Comparison of ENCODE assay signal across 19 cellular contexts in genomic region chr13:110681868-110682550, GRCh38. TPM values are rescaled to one million over a fixed set of nuclear protein-coding genes. Genes with fewer than 3 reads are reported as not detected.
DNase-seq lines count a peak whose midpoint lies in the region; TF ChIP-seq lines count a peak whose summit lies in the region.
"Had no signal": no experiment of that assay in that cellular context is flagged by ENCODE, and none has a peak within 500 bp of the region (broad histone marks: within the 10 kb centered on the region; RNA-seq: fewer than 3 reads in every experiment).

No MANE protein-coding gene starts in this region.

- no peak overlapping the region for H3K4me2 ChIP-seq in mesenchymal stem cell (ENCODE audit: low read length, poor library complexity, severe bottlenecking)
- H3K4me2 ChIP-seq: A549, BLaER1 had no signal

- TF ChIP-seq CTCF in spleen (IDR thresholded peaks at IDR 0.05 in 8 of 11, conservative IDR thresholded peaks at IDR 0.05 in 3 of 11): no peak
- no peak for TF ChIP-seq CTCF in prostate gland (IDR thresholded peaks at IDR 0.05)

- peak overlapping the region; percentile 2 for H3K27ac Mint-ChIP-seq in activated naive CD8-positive, alpha-beta T cell
- no peak overlapping the region for H3K27ac Mint-ChIP-seq in activated naive CD8-positive, alpha-beta T cell treated with anti-CD3 and anti-CD28 coated beads for 36 hours
- H3K27ac Mint-ChIP-seq: CD8-positive, alpha-beta T cell had no signal

- H3K79me1 ChIP-seq in mesenchymal stem cell (replicated peaks; ENCODE audit: low read length, poor library complexity, severe bottlenecking): peaks cover 27% of the 10 kb centered on the region

- H3K4me3 Mint-ChIP-seq in activated naive CD8-positive, alpha-beta T cell: no peak overlapping the region
- no peak overlapping the region for H3K4me3 Mint-ChIP-seq in activated naive CD8-positive, alpha-beta T cell treated with anti-CD3 and anti-CD28 coated beads for 36 hours
- H3K4me3 Mint-ChIP-seq: CD14-positive monocyte; CD8-positive, alpha-beta T cell had no signal

- no peak overlapping the region for H3K14ac ChIP-seq in mesenchymal stem cell (ENCODE audit: low read length in 2 of 2)

- H3K4me1 ChIP-seq in mesenchymal stem cell (ENCODE audit: control insufficient read depth, insufficient read depth, low read depth, low read length): peaks cover 13% of the 10 kb centered on the region
- peaks cover 0 to 24% (median 0%) of the 10 kb centered on the region in 6 donors for H3K4me1 ChIP-seq in spleen
- no peaks in the 10 kb centered on the region for H3K4me1 ChIP-seq in prostate gland (replicated peaks)
- H3K4me1 ChIP-seq: A549, HAP-1 had no signal

- H3K23ac ChIP-seq in mesenchymal stem cell (ENCODE audit: low read length in 2 of 2): no peak overlapping the region

- H2AFZ ChIP-seq in mesenchymal stem cell (ENCODE audit: low read depth, low read length): no peak overlapping the region
- H2AFZ ChIP-seq: GM23248 had no signal

- H3K27me3 ChIP-seq in mesenchymal stem cell (ENCODE audit: control insufficient read depth in 1 of 2, insufficient read depth in 1 of 2, low read length in 2 of 2) (no peaks in the 10 kb centered on the region), spleen (replicated peaks in 1 of 7) (no peaks in the 10 kb centered on the region), prostate gland (replicated peaks; ENCODE audit: insufficient read depth) (no peaks in the 10 kb centered on the region)
- H3K27me3 ChIP-seq: BLaER1 had no signal

- no peak overlapping the region for H2AK5ac ChIP-seq in mesenchymal stem cell (ENCODE audit: low read length, severe bottlenecking)

- no peaks in the 10 kb centered on the region for H3K9me3 Mint-ChIP-seq in activated naive CD8-positive, alpha-beta T cell (ENCODE audit: low read depth)
- H3K9me3 Mint-ChIP-seq in activated naive CD8-positive, alpha-beta T cell treated with anti-CD3 and anti-CD28 coated beads for 36 hours: no peaks in the 10 kb centered on the region
- H3K9me3 Mint-ChIP-seq: CD14-positive monocyte; CD8-positive, alpha-beta T cell had no signal

- peak overlapping the region; percentile 18 for H4K91ac ChIP-seq in mesenchymal stem cell (ENCODE audit: low read length)

- no peak overlapping the region for H2BK120ac ChIP-seq in mesenchymal stem cell (ENCODE audit: low read depth, low read length)

- no peak overlapping the region for H2BK5ac ChIP-seq in mesenchymal stem cell (ENCODE audit: low read depth, low read length, poor library complexity, severe bottlenecking)

- H3K27ac ChIP-seq in mesenchymal stem cell (ENCODE audit: low read length, poor library complexity, severe bottlenecking) (no peak overlapping the region), spleen (no peak overlapping the region), prostate gland (no peak overlapping the region)
- H3K27ac ChIP-seq: 22Rv1, A549, BLaER1, GM23248 had no signal

- WGBS in mesenchymal stem cell: 98% methylated on average over 10 of the region's 15 CpGs
- WGBS in spleen, 5 donors: 81 to 89% (median 87%) methylated on average over 15 of the region's 15 CpGs
- WGBS in prostate gland: 87% methylated on average over 15 of the region's 15 CpGs

- H3K36me3 Mint-ChIP-seq in activated naive CD8-positive, alpha-beta T cell: peaks cover 11% of the 10 kb centered on the region
- peaks cover 36% of the 10 kb centered on the region for H3K36me3 Mint-ChIP-seq in activated naive CD8-positive, alpha-beta T cell treated with anti-CD3 and anti-CD28 coated beads for 36 hours

- no peak overlapping the region for H3K18ac ChIP-seq in mesenchymal stem cell (ENCODE audit: low read depth in 1 of 2, low read length in 2 of 2)

- no peak overlapping the region for H3K4ac ChIP-seq in mesenchymal stem cell (ENCODE audit: low read depth in 1 of 2, low read length in 2 of 2)

- no peak for DNase-seq in activated naive CD8-positive, alpha-beta T cell treated with anti-CD3 and anti-CD28 coated beads for 36 hours
- DNase-seq in mesenchymal stem cell: no peak
- peak; percentile 61 for DNase-seq in spleen
- no peak for DNase-seq in NCI-H1694 (lab: John Stamatoyannopoulos, UW)
- DNase-seq in NCI-H1092 treated with DMSO at 0.1 percent for 48 hours (lab: John Stamatoyannopoulos, UW): no peak
- DNase-seq in prostate gland (ENCODE audit: low spot score): no peak
- DNase-seq: AML-193; Calu3; CD8-positive, alpha-beta T cell; DND-41; EL; GM23248 had no signal

- H2BK15ac ChIP-seq in mesenchymal stem cell (ENCODE audit: low read depth, poor library complexity, severe bottlenecking): no peak overlapping the region

- H3K27me3 Mint-ChIP-seq in activated naive CD8-positive, alpha-beta T cell: no peaks in the 10 kb centered on the region
- H3K27me3 Mint-ChIP-seq in activated naive CD8-positive, alpha-beta T cell treated with anti-CD3 and anti-CD28 coated beads for 36 hours: peaks cover 4% of the 10 kb centered on the region

- H3K9me3 ChIP-seq in mesenchymal stem cell (ENCODE audit: control insufficient read depth, low read length) (no peaks in the 10 kb centered on the region), spleen (no peaks in the 10 kb centered on the region), prostate gland (no peaks in the 10 kb centered on the region)
- H3K9me3 ChIP-seq: A549, BLaER1, HAP-1 had no signal

- no peak overlapping the region for H3K9ac ChIP-seq in mesenchymal stem cell (ENCODE audit: low read length)
- H3K9ac ChIP-seq: BLaER1, GM23248 had no signal

- H3K4me1 Mint-ChIP-seq in activated naive CD8-positive, alpha-beta T cell (ENCODE audit: low read depth): peaks cover 7% of the 10 kb centered on the region
- H3K4me1 Mint-ChIP-seq in activated naive CD8-positive, alpha-beta T cell treated with anti-CD3 and anti-CD28 coated beads for 36 hours: peaks cover 6% of the 10 kb centered on the region

- intact Hi-C loops in spleen (cut with DNase I; ENCODE audit: low total_unique reads) (no loop called here), prostate gland (cut with DNase I) (no loop called here)

- TF ChIP-seq POLR2A in spleen (IDR thresholded peaks at IDR 0.05): no peak
- TF ChIP-seq POLR2A in prostate gland (IDR thresholded peaks at IDR 0.05): no peak

- H3K36me3 ChIP-seq in mesenchymal stem cell (ENCODE audit: control insufficient read depth in 1 of 2, insufficient read depth in 2 of 2, low read depth in 1 of 2, low read length in 2 of 2) (peaks cover 45 to 86% of the 10 kb centered on the region in 2 experiments), spleen (peaks cover 0 to 91% (median 62%) of the 10 kb centered on the region in 6 donors), prostate gland (peaks cover 0 to 9% of the 10 kb centered on the region in 2 donors)

- H3K4me3 ChIP-seq in mesenchymal stem cell (ENCODE audit: insufficient read depth in 1 of 2, low read depth in 1 of 2, low read length in 2 of 2): no peak overlapping the region
- H3K4me3 ChIP-seq in spleen: no peak overlapping the region
- H3K4me3 ChIP-seq in prostate gland: no peak overlapping the region
- H3K4me3 ChIP-seq: A549, BLaER1, GM12878, GM23248, HAP-1 had no signal

- no peak overlapping the region for H4K8ac ChIP-seq in mesenchymal stem cell (ENCODE audit: low read length)

- no peak overlapping the region for H2BK12ac ChIP-seq in mesenchymal stem cell (ENCODE audit: low read length in 2 of 2)

RNA-seq across cellular contexts. Expression of gene CARS2, which starts 23.9 kb away (rescaled TPM):
- 10 to 100 TPM; 81.1 to 84.8 TPM for total RNA-seq in activated naive CD8-positive, alpha-beta T cell treated with anti-CD3 and anti-CD28 coated beads for 36 hours
- polyA plus RNA-seq in mesenchymal stem cell (2013, experiment 1 of 2): 49.5 TPM
- 46.4 TPM for polyA plus RNA-seq in mesenchymal stem cell (2013, experiment 2 of 2)
- 100 to 1,000 TPM in 1 of 7 donors, 10 to 100 TPM in 6; 63.9 to 113 (median 77.9) TPM for total RNA-seq in spleen
- 100 to 1,000 TPM in 2 of 3 donors, 10 to 100 TPM in 1; 69.5 to 109 (median 105) TPM for polyA plus RNA-seq in spleen
- total RNA-seq in prostate gland: 10 to 100 TPM; 40.5 to 85.5 TPM

RNA-seq across cellular contexts. Expression of gene ING1, which starts 31.5 kb away (rescaled TPM):
- total RNA-seq in activated naive CD8-positive, alpha-beta T cell treated with anti-CD3 and anti-CD28 coated beads for 36 hours: 10 to 100 TPM; 16.7 to 18.4 TPM
- 12.8 TPM for polyA plus RNA-seq in mesenchymal stem cell (2013, experiment 1 of 2)
- 12.5 TPM for polyA plus RNA-seq in mesenchymal stem cell (2013, experiment 2 of 2)
- total RNA-seq in spleen: 10 to 100 TPM; 15.1 to 32.4 (median 22.9) TPM
- polyA plus RNA-seq in spleen: 10 to 100 TPM; 10.5 to 16.0 (median 12.0) TPM
- 10 to 100 TPM; 19.1 to 38.3 TPM for total RNA-seq in prostate gland
